Comparison of ENCODE assay signal across 1 cellular context in the genomic region with DNA sequence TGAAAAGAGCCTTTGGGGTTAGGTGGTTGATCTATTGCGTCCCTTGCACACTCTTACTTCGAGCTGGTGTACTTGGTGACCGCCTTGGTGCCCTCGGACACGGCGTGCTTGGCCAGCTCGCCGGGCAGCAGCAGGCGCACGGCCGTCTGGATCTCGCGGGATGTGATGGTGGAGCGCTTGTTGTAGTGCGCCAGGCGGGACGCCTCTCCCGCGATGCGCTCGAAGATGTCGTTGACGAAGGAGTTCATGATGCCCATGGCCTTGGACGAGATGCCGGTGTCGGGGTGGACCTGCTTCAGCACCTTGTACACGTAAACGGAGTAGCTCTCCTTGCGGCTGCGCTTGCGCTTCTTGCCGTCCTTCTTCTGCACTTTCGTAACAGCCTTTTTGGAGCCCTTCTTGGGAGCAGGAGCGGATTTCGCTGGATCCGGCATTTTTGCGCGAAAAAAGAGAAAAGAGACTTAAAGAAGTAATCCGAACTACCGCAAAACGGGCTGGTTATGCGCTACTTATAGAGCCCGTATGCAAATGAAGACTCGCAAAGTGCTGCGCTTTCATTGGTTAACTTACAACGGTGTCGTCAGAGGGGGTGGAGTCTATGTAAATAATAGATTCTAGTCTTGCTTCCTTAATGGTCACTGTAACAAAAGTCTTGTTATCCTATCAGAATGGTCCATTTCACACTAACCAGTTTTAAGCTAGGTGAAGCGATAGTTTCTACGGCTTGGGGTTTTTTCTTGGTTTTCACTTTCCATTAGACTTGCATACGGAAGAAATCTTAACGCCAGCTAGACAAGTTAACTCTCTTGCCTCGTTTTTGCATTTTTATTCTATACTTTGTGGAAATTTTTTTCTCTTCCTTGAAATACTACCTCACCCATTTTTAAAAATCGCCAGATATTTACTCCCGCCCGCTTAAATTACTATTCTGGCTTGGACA.
A peak's percentile ranks its signal among the peaks of the same experiment; 100 is the strongest.
TF ChIP-seq lines count a peak whose summit lies in the region.

No MANE protein-coding gene starts in this region.

TF ChIP-seq in HEK293, 187 proteins besides CTCF, POLR2A, EP300 and RAD21 (continued from another document):
- peak; percentile 65 for TF ChIP-seq SP7 (tag by site-specific recombination; IDR thresholded peaks at IDR 0.05)
- TF ChIP-seq, protein P1, sequence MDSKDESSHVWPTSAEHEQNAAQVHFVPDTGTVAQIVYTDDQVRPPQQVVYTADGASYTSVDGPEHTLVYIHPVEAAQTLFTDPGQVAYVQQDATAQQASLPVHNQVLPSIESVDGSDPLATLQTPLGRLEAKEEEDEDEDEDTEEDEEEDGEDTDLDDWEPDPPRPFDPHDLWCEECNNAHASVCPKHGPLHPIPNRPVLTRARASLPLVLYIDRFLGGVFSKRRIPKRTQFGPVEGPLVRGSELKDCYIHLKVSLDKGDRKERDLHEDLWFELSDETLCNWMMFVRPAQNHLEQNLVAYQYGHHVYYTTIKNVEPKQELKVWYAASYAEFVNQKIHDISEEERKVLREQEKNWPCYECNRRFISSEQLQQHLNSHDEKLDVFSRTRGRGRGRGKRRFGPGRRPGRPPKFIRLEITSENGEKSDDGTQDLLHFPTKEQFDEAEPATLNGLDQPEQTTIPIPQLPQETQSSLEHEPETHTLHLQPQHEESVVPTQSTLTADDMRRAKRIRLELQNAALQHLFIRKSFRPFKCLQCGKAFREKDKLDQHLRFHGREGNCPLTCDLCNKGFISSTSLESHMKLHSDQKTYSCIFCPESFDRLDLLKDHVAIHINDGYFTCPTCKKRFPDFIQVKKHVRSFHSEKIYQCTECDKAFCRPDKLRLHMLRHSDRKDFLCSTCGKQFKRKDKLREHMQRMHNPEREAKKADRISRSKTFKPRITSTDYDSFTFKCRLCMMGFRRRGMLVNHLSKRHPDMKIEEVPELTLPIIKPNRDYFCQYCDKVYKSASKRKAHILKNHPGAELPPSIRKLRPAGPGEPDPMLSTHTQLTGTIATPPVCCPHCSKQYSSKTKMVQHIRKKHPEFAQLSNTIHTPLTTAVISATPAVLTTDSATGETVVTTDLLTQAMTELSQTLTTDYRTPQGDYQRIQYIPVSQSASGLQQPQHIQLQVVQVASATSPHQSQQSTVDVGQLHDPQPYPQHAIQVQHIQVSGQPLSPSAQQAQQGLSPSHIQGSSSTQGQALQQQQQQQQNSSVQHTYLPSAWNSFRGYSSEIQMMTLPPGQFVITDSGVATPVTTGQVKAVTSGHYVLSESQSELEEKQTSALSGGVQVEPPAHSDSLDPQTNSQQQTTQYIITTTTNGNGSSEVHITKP (tag by site-specific recombination; IDR thresholded peaks at IDR 0.05): peak; percentile 31; the same call in 1 of the 2 replicates
- TF ChIP-seq SP2 (tag by site-specific recombination; IDR thresholded peaks at IDR 0.05): peak; percentile 13; the same call in 1 of the 2 replicates
- peak; percentile 44 for TF ChIP-seq ZXDB (tag by site-specific recombination; IDR thresholded peaks at IDR 0.05)
- TF ChIP-seq KLF8 (tag by site-specific recombination; IDR thresholded peaks at IDR 0.05): 0 out of 2 replicates have a peak, but pooled peaks have one; percentile 2
- TF ChIP-seq ZFP69B (tag by site-specific recombination; IDR thresholded peaks at IDR 0.05): 0 out of 2 replicates have a peak, but pooled peaks have one; percentile 12
- peak; percentile 23; the same call in 1 of the 2 replicates for TF ChIP-seq ZNF341 (tag by site-specific recombination; IDR thresholded peaks at IDR 0.05; ENCODE audit: low read depth)
- TF ChIP-seq, protein P2, sequence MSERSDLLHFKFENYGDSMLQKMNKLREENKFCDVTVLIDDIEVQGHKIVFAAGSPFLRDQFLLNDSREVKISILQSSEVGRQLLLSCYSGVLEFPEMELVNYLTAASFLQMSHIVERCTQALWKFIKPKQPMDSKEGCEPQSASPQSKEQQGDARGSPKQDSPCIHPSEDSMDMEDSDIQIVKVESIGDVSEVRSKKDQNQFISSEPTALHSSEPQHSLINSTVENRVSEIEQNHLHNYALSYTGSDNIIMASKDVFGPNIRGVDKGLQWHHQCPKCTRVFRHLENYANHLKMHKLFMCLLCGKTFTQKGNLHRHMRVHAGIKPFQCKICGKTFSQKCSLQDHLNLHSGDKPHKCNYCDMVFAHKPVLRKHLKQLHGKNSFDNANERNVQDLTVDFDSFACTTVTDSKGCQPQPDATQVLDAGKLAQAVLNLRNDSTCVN (tag by site-specific recombination; optimal IDR thresholded peaks at IDR 0.05): peak; percentile 52
- TF ChIP-seq ZNF394 (tag by site-specific recombination; IDR thresholded peaks at IDR 0.05; ENCODE audit: borderline replicate concordance): peak; percentile 92
- TF ChIP-seq, protein P3, sequence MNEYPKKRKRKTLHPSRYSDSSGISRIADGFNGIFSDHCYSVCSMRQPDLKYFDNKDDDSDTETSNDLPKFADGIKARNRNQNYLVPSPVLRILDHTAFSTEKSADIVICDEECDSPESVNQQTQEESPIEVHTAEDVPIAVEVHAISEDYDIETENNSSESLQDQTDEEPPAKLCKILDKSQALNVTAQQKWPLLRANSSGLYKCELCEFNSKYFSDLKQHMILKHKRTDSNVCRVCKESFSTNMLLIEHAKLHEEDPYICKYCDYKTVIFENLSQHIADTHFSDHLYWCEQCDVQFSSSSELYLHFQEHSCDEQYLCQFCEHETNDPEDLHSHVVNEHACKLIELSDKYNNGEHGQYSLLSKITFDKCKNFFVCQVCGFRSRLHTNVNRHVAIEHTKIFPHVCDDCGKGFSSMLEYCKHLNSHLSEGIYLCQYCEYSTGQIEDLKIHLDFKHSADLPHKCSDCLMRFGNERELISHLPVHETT (tag by site-specific recombination; IDR thresholded peaks at IDR 0.05): 0 out of 2 replicates have a peak, but pooled peaks have one; percentile 33
- TF ChIP-seq PRDM1 (tag by site-specific recombination; IDR thresholded peaks at IDR 0.05): peak; percentile 84
- TF ChIP-seq ZFP37 (tag by site-specific recombination; IDR thresholded peaks at IDR 0.05): 0 out of 2 replicates have a peak, but pooled peaks have one; percentile 30
- TF ChIP-seq, protein P4, sequence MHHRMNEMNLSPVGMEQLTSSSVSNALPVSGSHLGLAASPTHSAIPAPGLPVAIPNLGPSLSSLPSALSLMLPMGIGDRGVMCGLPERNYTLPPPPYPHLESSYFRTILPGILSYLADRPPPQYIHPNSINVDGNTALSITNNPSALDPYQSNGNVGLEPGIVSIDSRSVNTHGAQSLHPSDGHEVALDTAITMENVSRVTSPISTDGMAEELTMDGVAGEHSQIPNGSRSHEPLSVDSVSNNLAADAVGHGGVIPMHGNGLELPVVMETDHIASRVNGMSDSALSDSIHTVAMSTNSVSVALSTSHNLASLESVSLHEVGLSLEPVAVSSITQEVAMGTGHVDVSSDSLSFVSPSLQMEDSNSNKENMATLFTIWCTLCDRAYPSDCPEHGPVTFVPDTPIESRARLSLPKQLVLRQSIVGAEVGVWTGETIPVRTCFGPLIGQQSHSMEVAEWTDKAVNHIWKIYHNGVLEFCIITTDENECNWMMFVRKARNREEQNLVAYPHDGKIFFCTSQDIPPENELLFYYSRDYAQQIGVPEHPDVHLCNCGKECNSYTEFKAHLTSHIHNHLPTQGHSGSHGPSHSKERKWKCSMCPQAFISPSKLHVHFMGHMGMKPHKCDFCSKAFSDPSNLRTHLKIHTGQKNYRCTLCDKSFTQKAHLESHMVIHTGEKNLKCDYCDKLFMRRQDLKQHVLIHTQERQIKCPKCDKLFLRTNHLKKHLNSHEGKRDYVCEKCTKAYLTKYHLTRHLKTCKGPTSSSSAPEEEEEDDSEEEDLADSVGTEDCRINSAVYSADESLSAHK (tag by site-specific recombination; IDR thresholded peaks at IDR 0.05): peak; percentile 80
